In the genomic region with DNA sequence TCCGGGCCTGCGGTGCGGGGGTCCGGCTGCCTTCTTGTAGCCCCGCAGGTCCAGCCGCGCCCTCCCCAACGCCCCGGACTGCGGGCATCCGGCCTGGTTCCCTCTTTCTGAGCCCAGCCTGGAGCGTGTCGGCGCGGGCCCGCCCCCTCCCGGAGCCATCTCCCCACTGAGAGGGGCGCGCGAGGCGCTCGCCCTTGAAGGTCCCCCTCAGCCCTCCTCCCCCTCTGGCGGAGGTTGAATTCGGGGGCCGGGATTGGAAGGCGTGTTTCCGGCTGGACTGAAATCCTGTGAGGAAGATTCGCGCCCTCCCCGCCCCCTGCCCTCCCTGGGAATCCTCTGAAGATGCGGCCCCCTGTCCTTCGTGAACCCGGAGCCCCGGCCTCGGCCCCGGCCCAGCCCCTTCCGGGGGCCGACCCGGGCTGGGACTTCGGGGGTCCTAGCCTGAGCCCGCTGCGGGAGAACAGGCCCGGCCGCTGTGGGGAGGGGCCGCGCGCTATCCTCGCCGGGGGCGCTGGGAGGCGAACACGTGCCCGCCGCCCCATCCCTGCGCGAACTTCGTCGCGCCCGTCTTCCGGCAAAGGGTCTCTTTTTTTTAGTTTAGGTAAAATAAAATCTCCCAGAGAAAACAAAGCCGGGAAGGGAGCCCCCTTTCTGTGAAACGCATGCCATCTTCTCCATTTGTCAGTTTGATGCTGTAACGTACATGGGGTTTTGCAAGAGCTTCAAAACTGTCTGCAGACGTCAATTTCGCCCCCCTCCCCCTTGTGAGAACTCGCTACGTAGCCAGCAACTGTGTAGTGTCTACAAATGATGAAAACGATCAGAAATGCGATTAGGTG, we compare ENCODE assay signal across 1 cellular context.
TF ChIP-seq lines count a peak whose summit lies in the region.

No MANE protein-coding gene starts in this region.

TF ChIP-seq in HCT116, 20 proteins besides CTCF, POLR2A, EP300 and RAD21 (continued from another document):
- TF ChIP-seq, protein P1, sequence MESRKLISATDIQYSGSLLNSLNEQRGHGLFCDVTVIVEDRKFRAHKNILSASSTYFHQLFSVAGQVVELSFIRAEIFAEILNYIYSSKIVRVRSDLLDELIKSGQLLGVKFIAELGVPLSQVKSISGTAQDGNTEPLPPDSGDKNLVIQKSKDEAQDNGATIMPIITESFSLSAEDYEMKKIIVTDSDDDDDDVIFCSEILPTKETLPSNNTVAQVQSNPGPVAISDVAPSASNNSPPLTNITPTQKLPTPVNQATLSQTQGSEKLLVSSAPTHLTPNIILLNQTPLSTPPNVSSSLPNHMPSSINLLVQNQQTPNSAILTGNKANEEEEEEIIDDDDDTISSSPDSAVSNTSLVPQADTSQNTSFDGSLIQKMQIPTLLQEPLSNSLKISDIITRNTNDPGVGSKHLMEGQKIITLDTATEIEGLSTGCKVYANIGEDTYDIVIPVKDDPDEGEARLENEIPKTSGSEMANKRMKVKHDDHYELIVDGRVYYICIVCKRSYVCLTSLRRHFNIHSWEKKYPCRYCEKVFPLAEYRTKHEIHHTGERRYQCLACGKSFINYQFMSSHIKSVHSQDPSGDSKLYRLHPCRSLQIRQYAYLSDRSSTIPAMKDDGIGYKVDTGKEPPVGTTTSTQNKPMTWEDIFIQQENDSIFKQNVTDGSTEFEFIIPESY (IDR thresholded peaks at IDR 0.05; ENCODE audit: extremely low read depth, insufficient replicate concordance, low read length), result no peak
- TF ChIP-seq SP1 (IDR thresholded peaks at IDR 0.05; ENCODE audit: low read depth) (no peak), EZH2 (IDR thresholded peaks at IDR 0.05) (no peak), SRF (IDR thresholded peaks at IDR 0.05; ENCODE audit: low read depth) (no peak), JUND (IDR thresholded peaks at IDR 0.05) (no peak), FOSL1 (IDR thresholded peaks at IDR 0.05; ENCODE audit: low read depth) (no peak), CEBPB (IDR thresholded peaks at IDR 0.05; ENCODE audit: low read depth) (peak; percentile 79; the same call in 1 of the 2 replicates), ZFX (IDR thresholded peaks at IDR 0.05) (peak; percentile 69), YY1 (IDR thresholded peaks at IDR 0.05; ENCODE audit: extremely low read depth, insufficient replicate concordance, low read depth, low read length) (peak; percentile 21), ELF1 (IDR thresholded peaks at IDR 0.05; ENCODE audit: borderline replicate concordance, low read depth) (no peak), CBX3 (IDR thresholded peaks at IDR 0.05; ENCODE audit: low read depth) (peak; percentile 56; the same call in 1 of the 2 replicates), SIN3A (IDR thresholded peaks at IDR 0.05; ENCODE audit: low read depth) (peak; percentile 58; the same call in 1 of the 2 replicates)
- TF ChIP-seq, protein P2, sequence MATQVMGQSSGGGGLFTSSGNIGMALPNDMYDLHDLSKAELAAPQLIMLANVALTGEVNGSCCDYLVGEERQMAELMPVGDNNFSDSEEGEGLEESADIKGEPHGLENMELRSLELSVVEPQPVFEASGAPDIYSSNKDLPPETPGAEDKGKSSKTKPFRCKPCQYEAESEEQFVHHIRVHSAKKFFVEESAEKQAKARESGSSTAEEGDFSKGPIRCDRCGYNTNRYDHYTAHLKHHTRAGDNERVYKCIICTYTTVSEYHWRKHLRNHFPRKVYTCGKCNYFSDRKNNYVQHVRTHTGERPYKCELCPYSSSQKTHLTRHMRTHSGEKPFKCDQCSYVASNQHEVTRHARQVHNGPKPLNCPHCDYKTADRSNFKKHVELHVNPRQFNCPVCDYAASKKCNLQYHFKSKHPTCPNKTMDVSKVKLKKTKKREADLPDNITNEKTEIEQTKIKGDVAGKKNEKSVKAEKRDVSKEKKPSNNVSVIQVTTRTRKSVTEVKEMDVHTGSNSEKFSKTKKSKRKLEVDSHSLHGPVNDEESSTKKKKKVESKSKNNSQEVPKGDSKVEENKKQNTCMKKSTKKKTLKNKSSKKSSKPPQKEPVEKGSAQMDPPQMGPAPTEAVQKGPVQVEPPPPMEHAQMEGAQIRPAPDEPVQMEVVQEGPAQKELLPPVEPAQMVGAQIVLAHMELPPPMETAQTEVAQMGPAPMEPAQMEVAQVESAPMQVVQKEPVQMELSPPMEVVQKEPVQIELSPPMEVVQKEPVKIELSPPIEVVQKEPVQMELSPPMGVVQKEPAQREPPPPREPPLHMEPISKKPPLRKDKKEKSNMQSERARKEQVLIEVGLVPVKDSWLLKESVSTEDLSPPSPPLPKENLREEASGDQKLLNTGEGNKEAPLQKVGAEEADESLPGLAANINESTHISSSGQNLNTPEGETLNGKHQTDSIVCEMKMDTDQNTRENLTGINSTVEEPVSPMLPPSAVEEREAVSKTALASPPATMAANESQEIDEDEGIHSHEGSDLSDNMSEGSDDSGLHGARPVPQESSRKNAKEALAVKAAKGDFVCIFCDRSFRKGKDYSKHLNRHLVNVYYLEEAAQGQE (IDR thresholded peaks at IDR 0.05; ENCODE audit: low read depth), result no peak
- TF ChIP-seq, protein P3, sequence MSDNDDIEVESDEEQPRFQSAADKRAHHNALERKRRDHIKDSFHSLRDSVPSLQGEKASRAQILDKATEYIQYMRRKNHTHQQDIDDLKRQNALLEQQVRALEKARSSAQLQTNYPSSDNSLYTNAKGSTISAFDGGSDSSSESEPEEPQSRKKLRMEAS (IDR thresholded peaks at IDR 0.05), result peak; percentile 95
